In the genomic region with DNA sequence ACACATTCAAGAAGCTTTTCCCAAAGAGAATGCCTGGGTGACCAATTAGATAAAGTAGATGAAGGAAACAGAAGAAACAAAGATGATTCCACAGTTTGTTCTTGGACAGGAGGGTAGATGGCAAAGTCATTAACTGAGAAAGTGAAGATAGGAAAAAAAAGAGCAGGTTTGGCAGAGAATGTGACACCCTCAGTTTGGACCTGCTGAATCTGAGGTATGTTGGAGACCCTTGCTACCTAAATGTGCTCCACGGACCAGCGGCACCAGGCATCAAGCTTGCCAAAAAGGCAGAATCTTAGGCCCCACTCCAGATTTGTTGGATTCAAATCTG, we compare ENCODE assay signal across 22 cellular contexts. TPM values are rescaled to one million over a fixed set of nuclear protein-coding genes. Genes with fewer than 3 reads are reported as not detected.
DNase-seq lines count a peak whose midpoint lies in the region; ATAC-seq, FAIRE-seq and TF ChIP-seq lines count a peak whose summit lies in the region.
"Had no signal": no experiment of that assay in that cellular context is flagged by ENCODE, and none has a peak within 500 bp of the region (broad histone marks: within the 10 kb centered on the region; RNA-seq: fewer than 3 reads in every experiment).

No MANE protein-coding gene starts in this region.

- H3K79me2 ChIP-seq in fibroblast of lung (ENCODE audit: control insufficient read depth, insufficient read depth, low read length) (peaks cover 72% of the 10 kb centered on the region), neural progenitor cell (ENCODE audit: low read depth) (no peaks in the 10 kb centered on the region)

- no peak for FAIRE-seq in GM12892 (lab: Jason Lieb, UNC)

- ATAC-seq in upper lobe of left lung (ENCODE audit: low FRiP score in 2 of 2) (no peak), HG03469 (IDR thresholded peaks at IDR 0.05; ENCODE audit: unreplicated experiment) (no peak)
- no peak for ATAC-seq in activated CD4-positive, alpha-beta T cell treated with anti-CD3 and anti-CD28 coated beads for 36 hours
- ATAC-seq: activated T-cell treated with anti-CD3 and anti-CD28 coated beads, Interleukin-2, amount 50 U/mL, for 72 hours; effector memory CD8-positive, alpha-beta T cell; natural killer cell treated with Interleukin-12 subunit alpha and Interleukin-12 subunit beta and Interleukin-15 and Interleukin-18, amount 100 ng/mL, for 72 hours had no signal

- H3K27ac ChIP-seq in breast epithelium, result peak overlapping the region; percentile 53 to 54
- H3K27ac ChIP-seq in fibroblast of lung (ENCODE audit: insufficient read depth, low read length), result no peak overlapping the region
- H3K27ac ChIP-seq in neural progenitor cell, result no peak overlapping the region
- peak overlapping the region; percentile 8 to 71 (median 58) for H3K27ac ChIP-seq in upper lobe of left lung
- H3K27ac ChIP-seq: PC-9 had no signal

- H2AFZ ChIP-seq in fibroblast of lung (ENCODE audit: low read length) (no peak overlapping the region), neural progenitor cell (replicated peaks) (peak overlapping the region; percentile 14)
- H2AFZ ChIP-seq: PC-9 had no signal

- POLR2A ChIA-PET in MCF 10A (lab: Yijun Ruan, JAX), result interaction anchor here (0.7 to 1.4 kb wide), 3 partner anchors 12 to 49 kb away, joined by 3 to 5 read pairs (median 3); no protein-coding TSS in a partner anchor
- POLR2A ChIA-PET in activated CD4-positive, alpha-beta T cell treated with anti-CD3 and anti-CD28 coated beads for 36 hours (lab: Charles Lee), result no interaction called here

- intact Hi-C loops in breast epithelium (cut with DNase I; ENCODE audit: low total_unique reads), result no loop called here
- intact Hi-C loops in MCF 10A (cut with micrococcal nuclease), result no loop called here
- intact Hi-C loops in activated CD4-positive, alpha-beta T cell treated with anti-CD3 and anti-CD28 coated beads for 36 hours (cut with DNase I, micrococcal nuclease), result no loop called here

- no TSS peak for BruUV-seq in MCF 10A (replicated peaks; lab: Mats Ljungman, UMichigan)

- TF ChIP-seq POLR2A in breast epithelium (IDR thresholded peaks at IDR 0.05) (no peak), upper lobe of left lung (IDR thresholded peaks at IDR 0.05) (no peak), GM12892 (IDR thresholded peaks at IDR 0.05; ENCODE audit: low read depth, low read length) (no peak)

- no peaks in the 10 kb centered on the region for H4K20me1 ChIP-seq in fibroblast of lung (ENCODE audit: control insufficient read depth, extremely low read depth, insufficient read depth, low read length)
- H4K20me1 ChIP-seq in neural progenitor cell (ENCODE audit: low read depth), result no peaks in the 10 kb centered on the region

- H3K4me3 ChIP-seq in breast epithelium (peak overlapping the region in 2 of 3 donors; percentile 29 to 54), fibroblast of lung (replicated peaks in 1 of 4; ENCODE audit: control extremely low read depth in 1 of 4, insufficient read depth in 1 of 4, low read depth in 3 of 4, low read length in 4 of 4) (peak overlapping the region in 1 of 4 experiments; percentile 23), neural progenitor cell (no peak overlapping the region), upper lobe of left lung (peak overlapping the region in 1 of 4 donors; percentile 6)
- H3K4me3 ChIP-seq: PC-9 had no signal

- no peak for DNase-seq in breast epithelium (ENCODE audit: low spot score in 2 of 2)
- no peak for DNase-seq in MCF 10A (ENCODE audit: unreplicated experiment)
- DNase-seq in fibroblast of lung (ENCODE audit: low read depth in 2 of 2), result no peak
- DNase-seq in neural progenitor cell (ENCODE audit: low spot score), result no peak
- DNase-seq in upper lobe of left lung, result no peak
- no peak for DNase-seq in GM12892 (ENCODE audit: insufficient read length)
- DNase-seq in activated CD4-positive, alpha-beta T cell treated with anti-CD3 and anti-CD28 coated beads for 36 hours, result no peak
- DNase-seq: activated CD4-positive, alpha-beta memory T cell treated with anti-CD3 and anti-CD28 coated beads for 36 hours; activated T-cell treated with anti-CD3 and anti-CD28 coated beads, Interleukin-2, amount 50 U/mL, for 72 hours; CD4-positive, CD25-positive, alpha-beta regulatory T cell; DMS79 treated with DMSO at 0.1 percent for 48 hours; effector memory CD8-positive, alpha-beta T cell; foreskin melanocyte; NCI-H1048; NCI-H2107; NCI-H774; PC-9; stimulated activated CD4-positive, alpha-beta T cell treated with anti-CD3 and anti-CD28 coated beads, Interleukin-4, amount 100 ng/mL, for 1 hour had no signal

- no peaks in the 10 kb centered on the region for H3F3A ChIP-seq in neural progenitor cell (ENCODE audit: low read depth)

- H3K4me3 Mint-ChIP-seq in MCF 10A (ENCODE audit: unreplicated experiment), result no peak overlapping the region
- H3K4me3 Mint-ChIP-seq in neural progenitor cell, result no peak overlapping the region
- H3K4me3 Mint-ChIP-seq in activated CD4-positive, alpha-beta T cell treated with anti-CD3 and anti-CD28 coated beads for 36 hours, result no peak overlapping the region
- H3K4me3 Mint-ChIP-seq: activated CD4-positive, alpha-beta memory T cell treated with anti-CD3 and anti-CD28 coated beads for 36 hours; activated T-cell treated with anti-CD3 and anti-CD28 coated beads, Interleukin-2, amount 50 U/mL, for 72 hours; CD4-positive, CD25-positive, alpha-beta regulatory T cell; central memory CD8-positive, alpha-beta T cell; effector memory CD8-positive, alpha-beta T cell; natural killer cell treated with Interleukin-12 subunit alpha and Interleukin-12 subunit beta and Interleukin-15 and Interleukin-18, amount 100 ng/mL, for 72 hours had no signal

- TF ChIP-seq CTCF in breast epithelium (IDR thresholded peaks at IDR 0.05) (no peak), MCF 10A (IDR thresholded peaks at IDR 0.05; ENCODE audit: unreplicated experiment) (no peak), fibroblast of lung (conservative IDR thresholded peaks at IDR 0.05 in 1 of 2, IDR thresholded peaks at IDR 0.05 in 1 of 2; ENCODE audit: low read depth in 1 of 2, low read length in 2 of 2) (no peak), neural progenitor cell (IDR thresholded peaks at IDR 0.05) (no peak), upper lobe of left lung (IDR thresholded peaks at IDR 0.05) (no peak)

- H3K9me3 ChIP-seq in breast epithelium (no peaks in the 10 kb centered on the region), fibroblast of lung (ENCODE audit: control insufficient read depth, insufficient read depth, low read depth, low read length) (no peaks in the 10 kb centered on the region), neural progenitor cell (ENCODE audit: low read depth) (no peaks in the 10 kb centered on the region), upper lobe of left lung (no peaks in the 10 kb centered on the region)
- H3K9me3 ChIP-seq: tibial nerve had no signal

- H3K4me1 Mint-ChIP-seq in MCF 10A (ENCODE audit: insufficient read depth, unreplicated experiment), result peaks cover 19% of the 10 kb centered on the region
- peaks cover 21% of the 10 kb centered on the region for H3K4me1 Mint-ChIP-seq in neural progenitor cell
- peaks cover 21% of the 10 kb centered on the region for H3K4me1 Mint-ChIP-seq in activated CD4-positive, alpha-beta T cell treated with anti-CD3 and anti-CD28 coated beads for 36 hours

- WGBS in upper lobe of left lung, 2 donors, result 69 to 77% methylated on average over 2 of the region's 2 CpGs

- H3K4me1 ChIP-seq in breast epithelium (no peaks in the 10 kb centered on the region), fibroblast of lung (ENCODE audit: control insufficient read depth, extremely low read depth, insufficient read depth, low read length) (no peaks in the 10 kb centered on the region), neural progenitor cell (peaks cover 3% of the 10 kb centered on the region), upper lobe of left lung (peaks cover 35 to 49% (median 39%) of the 10 kb centered on the region in 4 donors)

- H3K27me3 ChIP-seq in breast epithelium, result no peaks in the 10 kb centered on the region
- no peaks in the 10 kb centered on the region for H3K27me3 ChIP-seq in fibroblast of lung (ENCODE audit: control insufficient read depth, insufficient read depth, low read length)
- H3K27me3 ChIP-seq in neural progenitor cell, result no peaks in the 10 kb centered on the region
- H3K27me3 ChIP-seq in upper lobe of left lung, result no peaks in the 10 kb centered on the region
- H3K27me3 ChIP-seq: tibial nerve had no signal

- H3K36me3 ChIP-seq in breast epithelium (no peaks in the 10 kb centered on the region), fibroblast of lung (ENCODE audit: control insufficient read depth, insufficient read depth, low read length) (no peaks in the 10 kb centered on the region), neural progenitor cell (no peaks in the 10 kb centered on the region), upper lobe of left lung (no peaks in the 10 kb centered on the region)
- H3K36me3 ChIP-seq: tibial nerve had no signal

- peaks cover 6% of the 10 kb centered on the region for H3K36me3 Mint-ChIP-seq in MCF 10A (ENCODE audit: insufficient read depth, unreplicated experiment)
- H3K36me3 Mint-ChIP-seq in neural progenitor cell, result no peaks in the 10 kb centered on the region
- H3K36me3 Mint-ChIP-seq in activated CD4-positive, alpha-beta T cell treated with anti-CD3 and anti-CD28 coated beads for 36 hours (ENCODE audit: low read depth), result no peaks in the 10 kb centered on the region
- H3K36me3 Mint-ChIP-seq: activated CD4-positive, alpha-beta memory T cell treated with anti-CD3 and anti-CD28 coated beads for 36 hours; natural killer cell treated with Interleukin-12 subunit alpha and Interleukin-12 subunit beta and Interleukin-15 and Interleukin-18, amount 100 ng/mL, for 72 hours had no signal

- H3K4me2 ChIP-seq in fibroblast of lung (ENCODE audit: extremely low read depth, insufficient read depth, low read length), result peak overlapping the region; percentile 4
- H3K4me2 ChIP-seq in neural progenitor cell, result no peak overlapping the region
- H3K4me2 ChIP-seq: PC-9 had no signal

- no peak overlapping the region for H3K9ac ChIP-seq in fibroblast of lung (ENCODE audit: insufficient read depth, low read length)
- H3K9ac ChIP-seq in neural progenitor cell, result no peak overlapping the region

- TF ChIP-seq EP300 in upper lobe of left lung (IDR thresholded peaks at IDR 0.05), result no peak

- H3K9me3 Mint-ChIP-seq in MCF 10A (ENCODE audit: unreplicated experiment) (no peaks in the 10 kb centered on the region), neural progenitor cell (no peaks in the 10 kb centered on the region)
- no peaks in the 10 kb centered on the region for H3K9me3 Mint-ChIP-seq in activated CD4-positive, alpha-beta T cell treated with anti-CD3 and anti-CD28 coated beads for 36 hours (ENCODE audit: low read depth)
- H3K9me3 Mint-ChIP-seq: activated CD4-positive, alpha-beta memory T cell treated with anti-CD3 and anti-CD28 coated beads for 36 hours; activated T-cell treated with anti-CD3 and anti-CD28 coated beads, Interleukin-2, amount 50 U/mL, for 72 hours; CD4-positive, CD25-positive, alpha-beta regulatory T cell; central memory CD8-positive, alpha-beta T cell; effector memory CD8-positive, alpha-beta T cell; natural killer cell treated with Interleukin-12 subunit alpha and Interleukin-12 subunit beta and Interleukin-15 and Interleukin-18, amount 100 ng/mL, for 72 hours had no signal

- H3K27ac Mint-ChIP-seq in MCF 10A (ENCODE audit: low read depth, unreplicated experiment) (no peak overlapping the region), neural progenitor cell (no peak overlapping the region)
- no peak overlapping the region for H3K27ac Mint-ChIP-seq in activated CD4-positive, alpha-beta T cell treated with anti-CD3 and anti-CD28 coated beads for 36 hours
- H3K27ac Mint-ChIP-seq: activated CD4-positive, alpha-beta memory T cell treated with anti-CD3 and anti-CD28 coated beads for 36 hours; activated T-cell treated with anti-CD3 and anti-CD28 coated beads, Interleukin-2, amount 50 U/mL, for 72 hours had no signal

- H3K27me3 Mint-ChIP-seq in MCF 10A (ENCODE audit: insufficient read depth, unreplicated experiment) (no peaks in the 10 kb centered on the region), neural progenitor cell (ENCODE audit: insufficient read depth, low read depth) (peaks cover 3% of the 10 kb centered on the region)
- H3K27me3 Mint-ChIP-seq in activated CD4-positive, alpha-beta T cell treated with anti-CD3 and anti-CD28 coated beads for 36 hours, result no peaks in the 10 kb centered on the region
- H3K27me3 Mint-ChIP-seq: activated CD4-positive, alpha-beta memory T cell treated with anti-CD3 and anti-CD28 coated beads for 36 hours; CD4-positive, CD25-positive, alpha-beta regulatory T cell; central memory CD8-positive, alpha-beta T cell; effector memory CD8-positive, alpha-beta T cell; natural killer cell treated with Interleukin-12 subunit alpha and Interleukin-12 subunit beta and Interleukin-15 and Interleukin-18, amount 100 ng/mL, for 72 hours had no signal

- CTCF ChIA-PET in MCF 10A (lab: Yijun Ruan, JAX), result interaction anchor here (1.0 kb wide), 1 partner anchor 63 kb away, joined by 4 read pairs; no protein-coding TSS in a partner anchor
- CTCF ChIA-PET in activated CD4-positive, alpha-beta T cell treated with anti-CD3 and anti-CD28 coated beads for 36 hours (lab: Charles Lee), result interaction anchor here (1.0 to 1.3 kb wide), 2 partner anchors 71 to 98 kb away, joined by 3 read pairs; no protein-coding TSS in a partner anchor

RNA-seq across cellular contexts. Expression of gene ARHGAP18, which starts 49.7 kb away (rescaled TPM):
- 10 to 100 TPM; 14.7 to 28.7 (median 24.8) TPM for total RNA-seq in breast epithelium
- total RNA-seq in MCF 10A (2022), result 14.6 and 22.9 TPM in 2 replicates
- 22.9 and 38.3 TPM in 2 replicates for total RNA-seq in fibroblast of lung
- polyA plus RNA-seq in fibroblast of lung, result 18.6 and 46.7 TPM in 2 replicates
- polyA plus RNA-seq in fibroblast of lung (2012), result 14.3 and 45.8 TPM in 2 replicates
- polyA minus RNA-seq in fibroblast of lung (ENCODE audit: low replicate concordance), result 4.2 and 19.6 TPM in 2 replicates
- 3.1 and 3.9 TPM in 2 replicates for total RNA-seq in neural progenitor cell (ENCODE audit: low replicate concordance)
- total RNA-seq in upper lobe of left lung, result 10 to 100 TPM; 30.4 to 56.8 (median 48.9) TPM
- polyA plus RNA-seq in GM12892 (2012; ENCODE audit: missing spikeins), result 17.3 TPM
- total RNA-seq in activated CD4-positive, alpha-beta T cell treated with anti-CD3 and anti-CD28 coated beads for 36 hours, result 1 to 10 TPM; 5.2 to 6.8 TPM

Comparison
In these comparisons a context has a peak if more than half of its experiments do, and no peak if none do; other contexts are left out.
1. H3K27ac ChIP-seq: peak in breast epithelium (2 of 2) and upper lobe of left lung (4 of 4); none in fibroblast of lung (single experiment) and neural progenitor cell (single experiment).